Comparison of ENCODE assay signal across 16 cellular contexts in genomic region chr11:2462986-2463765, GRCh38. TPM values are rescaled to one million over a fixed set of nuclear protein-coding genes. Genes with fewer than 3 reads are reported as not detected.
A peak's percentile ranks its signal among the peaks of the same experiment; 100 is the strongest.
DNase-seq lines count a peak whose midpoint lies in the region; TF ChIP-seq lines count a peak whose summit lies in the region.
"Had no signal": no experiment of that assay in that cellular context is flagged by ENCODE, and none has a peak within 500 bp of the region (broad histone marks: within the 10 kb centered on the region; RNA-seq: fewer than 3 reads in every experiment).

No MANE protein-coding gene starts in this region.

- H2BK15ac ChIP-seq in H9 (ENCODE audit: low read depth, low read length): no peak overlapping the region

- H3K27ac ChIP-seq in H9 (ENCODE audit: insufficient read length, low read depth, low read length) (no peak overlapping the region), colonic mucosa (no peak overlapping the region)
- H3K27ac ChIP-seq: esophagus muscularis mucosa, ovary had no signal

- no peaks in the 10 kb centered on the region for H3K79me2 ChIP-seq in H9 (ENCODE audit: insufficient read depth, low read length)

- H3K23ac ChIP-seq in H9 (ENCODE audit: insufficient read length, low read depth, low read length): no peak overlapping the region

- H3K27me3 ChIP-seq in H9 (ENCODE audit: insufficient read depth, low read length): peaks cover 5% of the 10 kb centered on the region
- no peaks in the 10 kb centered on the region for H3K27me3 ChIP-seq in colonic mucosa
- H3K27me3 ChIP-seq: ovary had no signal

- DNase-seq in 8988T (peak; percentile 15), H9 (peak; percentile 25), colonic mucosa (peak; percentile 88), mesenteric fat pad (ENCODE audit: low spot score) (peak; percentile 90), NCI-H446 treated with DMSO at 0.1 percent for 48 hours (lab: John Stamatoyannopoulos, UW) (no peak), hepatic stellate cell (ENCODE audit: low spot score) (no peak), T-helper 9 cell (no peak), superior temporal gyrus (ENCODE audit: extremely low spot score) (no peak)
- DNase-seq: C1 segment of cervical spinal cord; Kasumi-1; NCI-H774; stimulated activated CD4-positive, alpha-beta T cell treated with anti-CD3 and anti-CD28 coated beads, Interleukin-4, amount 100 ng/mL, for 4 hours had no signal

- H3K27ac Mint-ChIP-seq in H9: no peak overlapping the region

- peaks cover 63% of the 10 kb centered on the region for H3K27me3 Mint-ChIP-seq in H9 (ENCODE audit: low read depth)

- H3K23me2 ChIP-seq in H9 (ENCODE audit: insufficient read length, low read depth, low read length, poor library complexity, severe bottlenecking): no peaks in the 10 kb centered on the region

- H3K18ac ChIP-seq in H9 (ENCODE audit: insufficient read length, low read depth, low read length): no peak overlapping the region

- H2BK12ac ChIP-seq in H9 (ENCODE audit: insufficient read length, low read depth, low read length): no peak overlapping the region

- H4K8ac ChIP-seq in H9 (replicated peaks; ENCODE audit: insufficient read length, low read depth, low read length): no peak overlapping the region

- no peaks in the 10 kb centered on the region for H3K9me3 Mint-ChIP-seq in H9

- no peak overlapping the region for H3T11ph ChIP-seq in H9 (ENCODE audit: low read length)

- no peak for TF ChIP-seq CTCF in H9 (conservative IDR thresholded peaks at IDR 0.05)
- TF ChIP-seq CTCF in colonic mucosa (IDR thresholded peaks at IDR 0.05): no peak

- no peak overlapping the region for H3K56ac ChIP-seq in H9 (ENCODE audit: insufficient read length, low read depth, low read length)

- no peak overlapping the region for H3K4me3 Mint-ChIP-seq in H9

- no peaks in the 10 kb centered on the region for H4K20me1 ChIP-seq in H9 (ENCODE audit: control insufficient read depth, insufficient read depth, insufficient read length)

- H3K9me3 ChIP-seq in H9 (ENCODE audit: control insufficient read depth, low read depth, low read length): no peaks in the 10 kb centered on the region
- no peaks in the 10 kb centered on the region for H3K9me3 ChIP-seq in colonic mucosa
- H3K9me3 ChIP-seq: esophagus muscularis mucosa, ovary had no signal

- no peak overlapping the region for H4K91ac ChIP-seq in H9 (ENCODE audit: insufficient read length, low read depth, low read length)

- no peak overlapping the region for H2BK120ac ChIP-seq in H9 (ENCODE audit: low read depth, low read length, poor library complexity, severe bottlenecking)

- H2AFZ ChIP-seq in H9 (ENCODE audit: low read length): no peak overlapping the region

- no peak overlapping the region for H2BK20ac ChIP-seq in H9 (ENCODE audit: low read depth, low read length, poor library complexity, severe bottlenecking)

- H3K9ac ChIP-seq in H9 (ENCODE audit: extremely low read depth, insufficient read length, low read length) (no peak overlapping the region), colonic mucosa (ENCODE audit: low read depth in 2 of 2, low read length in 2 of 2) (peak overlapping the region; percentile 35 to 68)

- H3K4me3 ChIP-seq in colonic mucosa: no peak overlapping the region
- H3K4me3 ChIP-seq: esophagus muscularis mucosa, ovary had no signal

- no peak overlapping the region for H3K4ac ChIP-seq in H9 (ENCODE audit: low read depth, low read length)

- intact Hi-C loops in colonic mucosa (cut with DNase I): no loop called here

- H3K4me1 Mint-ChIP-seq in H9: no peaks in the 10 kb centered on the region

- no peaks in the 10 kb centered on the region for H3K36me3 ChIP-seq in colonic mucosa
- H3K36me3 ChIP-seq: esophagus muscularis mucosa, ovary had no signal

- H2AK5ac ChIP-seq in H9 (ENCODE audit: insufficient read length, low read length): no peak overlapping the region

- no peaks in the 10 kb centered on the region for H3K4me1 ChIP-seq in H9 (ENCODE audit: insufficient read depth, low read length)
- peaks cover 10% of the 10 kb centered on the region for H3K4me1 ChIP-seq in colonic mucosa

- H3K36me3 Mint-ChIP-seq in H9 (ENCODE audit: insufficient read depth in 1 of 3, low read depth in 3 of 3): no peaks in the 10 kb centered on the region

- no peak overlapping the region for H4K5ac ChIP-seq in H9 (ENCODE audit: insufficient read length, low read depth, low read length)

- H2BK5ac ChIP-seq in H9 (ENCODE audit: insufficient read length, low read length): no peak overlapping the region

- no peak overlapping the region; the same call in 1 of the 2 replicates for H3K14ac ChIP-seq in H9 (ENCODE audit: insufficient read depth, low read length)

- no peak overlapping the region for H3K4me2 ChIP-seq in H9 (ENCODE audit: insufficient read depth, insufficient read length, low read length)

- H3K79me1 ChIP-seq in H9 (ENCODE audit: insufficient read depth, low read depth, low read length, poor library complexity, severe bottlenecking): no peaks in the 10 kb centered on the region

- no CpG with 5 or more reads among the region's 24 CpGs for WGBS in H9 (ENCODE audit: extremely low coverage, insufficient read length, low lambda C conversion rate)

RNA-seq across cellular contexts. Expression of gene KCNQ1, which starts 18.4 kb away (rescaled TPM):
- total RNA-seq in H9 (2021) (2.2 and 2.3 TPM in 2 replicates), colonic mucosa (10 to 100 TPM; 51.4 to 55.8 TPM), mesenteric fat pad (10.7 TPM)

RNA-seq across cellular contexts. Expression of gene TRPM5, which starts 18.9 kb away (rescaled TPM):
- total RNA-seq in H9 (2021) (0.09 TPM in 1 of 2 replicates, not detected in the other), colonic mucosa (1 to 10 TPM; 1.3 to 1.9 TPM), mesenteric fat pad (not detected)
- total RNA-seq: esophagus muscularis mucosa, H1, temporal lobe had no signal

Comparison
In these comparisons a context has a peak if more than half of its experiments do, and no peak if none do; other contexts are left out.
1. DNase-seq: peak in 8988T (single experiment), H9 (single experiment), colonic mucosa (single experiment) and mesenteric fat pad (single experiment); none in NCI-H446 treated with DMSO at 0.1 percent for 48 hours (single experiment), hepatic stellate cell (single experiment), T-helper 9 cell (single experiment) and superior temporal gyrus (single experiment).